Comparison of ENCODE assay signal across 8 cellular contexts in genomic region chr17:67244621-67245072, GRCh38. TPM values are rescaled to one million over a fixed set of nuclear protein-coding genes. Genes with fewer than 3 reads are reported as not detected.
DNase-seq lines count a peak whose midpoint lies in the region; ATAC-seq and TF ChIP-seq lines count a peak whose summit lies in the region.

No MANE protein-coding gene starts in this region.

- DNase-seq in Calu3, result peak; percentile 21
- DNase-seq in NB4 (ENCODE audit: low read depth), result peak; percentile 49
- DNase-seq in cardiac fibroblast (ENCODE audit: low read depth in 2 of 2), result no peak
- DNase-seq in lung (ENCODE audit: low spot score), result no peak
- DNase-seq in thoracic aorta (ENCODE audit: low spot score), result no peak
- no peak for DNase-seq in hippocampal formation (lab: John Stamatoyannopoulos, UW)
- no peak for DNase-seq in KBM-7

- no peaks in the 10 kb centered on the region for H3K27me3 Mint-ChIP-seq in Calu3 (ENCODE audit: unreplicated experiment)

- peaks cover 40% of the 10 kb centered on the region for H3K36me3 Mint-ChIP-seq in Calu3 (ENCODE audit: insufficient read depth, unreplicated experiment)

- H3K27me3 ChIP-seq in lung (ENCODE audit: control insufficient read depth, insufficient read depth) (no peaks in the 10 kb centered on the region), thoracic aorta (replicated peaks; ENCODE audit: insufficient read depth) (no peaks in the 10 kb centered on the region)

- peak; percentile 11 for ATAC-seq in GM21825 (IDR thresholded peaks at IDR 0.05; ENCODE audit: unreplicated experiment)
- ATAC-seq in lung (ENCODE audit: insufficient read depth, low FRiP score), result peak; percentile 24
- ATAC-seq in thoracic aorta (ENCODE audit: insufficient number of reproducible peaks, low FRiP score, low read depth), result no peak

- H3K36me3 ChIP-seq in lung (ENCODE audit: control insufficient read depth in 2 of 2, insufficient read depth in 2 of 2, low read length in 2 of 2), result peaks cover 2 to 5% of the 10 kb centered on the region in 2 donors
- no peaks in the 10 kb centered on the region for H3K36me3 ChIP-seq in thoracic aorta

- H3K9me3 ChIP-seq in lung (ENCODE audit: control insufficient read depth in 2 of 2, insufficient read depth in 1 of 2, low read length in 1 of 2) (no peaks in the 10 kb centered on the region), thoracic aorta (no peaks in the 10 kb centered on the region)

- H3K27ac ChIP-seq in lung (ENCODE audit: low read depth in 1 of 2, low read length in 1 of 2) (peak overlapping the region; percentile 93 to 94), thoracic aorta (peak overlapping the region; percentile 56 to 71)

- no peak for TF ChIP-seq POLR2A in NB4 (IDR thresholded peaks at IDR 0.05; ENCODE audit: extremely low read depth, insufficient read length)

- 0 to 1% methylated on average over 31 to 42 of the region's 42 CpGs for WGBS in lung, 2 donors

- TF ChIP-seq CTCF in Calu3 (IDR thresholded peaks at IDR 0.05; ENCODE audit: unreplicated experiment), result no peak
- no peak for TF ChIP-seq CTCF in NB4 (IDR thresholded peaks at IDR 0.05; ENCODE audit: low read depth, low read length)
- no peak for TF ChIP-seq CTCF in cardiac fibroblast (IDR thresholded peaks at IDR 0.05; ENCODE audit: low read depth, low read length)
- no peak for TF ChIP-seq CTCF in lung (IDR thresholded peaks at IDR 0.05; ENCODE audit: control extremely low read depth, extremely low read depth)
- TF ChIP-seq CTCF in thoracic aorta (IDR thresholded peaks at IDR 0.05), result no peak

- peak overlapping the region; percentile 58 for H3K27ac Mint-ChIP-seq in Calu3 (ENCODE audit: unreplicated experiment)

- intact Hi-C loops in Calu3 (cut with micrococcal nuclease; ENCODE audit: unreplicated experiment), result loop anchor here (10.0 kb wide), 1 partner anchor 90 kb away; no protein-coding TSS in a partner anchor

- H3K4me1 Mint-ChIP-seq in Calu3 (ENCODE audit: low read depth, unreplicated experiment), result peaks cover 34% of the 10 kb centered on the region

- H3K4me1 ChIP-seq in lung (ENCODE audit: control insufficient read depth in 2 of 2, insufficient read depth in 2 of 2, low read length in 2 of 2), result peaks cover 2 to 18% of the 10 kb centered on the region in 2 donors
- peaks cover 2 to 39% of the 10 kb centered on the region in 2 donors for H3K4me1 ChIP-seq in thoracic aorta (ENCODE audit: control insufficient read depth in 1 of 2, low read depth in 2 of 2)

- peak overlapping the region; percentile 84 for H3K4me3 Mint-ChIP-seq in Calu3 (ENCODE audit: low read depth, unreplicated experiment)

- peak overlapping the region; percentile 92 for H3K4me3 ChIP-seq in NB4 (ENCODE audit: low read depth, low read length)
- peak overlapping the region; percentile 88 to 93 for H3K4me3 ChIP-seq in cardiac fibroblast (replicated peaks in 1 of 2; ENCODE audit: low read depth in 2 of 2, low read length in 2 of 2)
- peak overlapping the region; percentile 100 for H3K4me3 ChIP-seq in lung
- H3K4me3 ChIP-seq in thoracic aorta, result peak overlapping the region; percentile 98

- BruUV-seq in Calu3 (replicated peaks; lab: Mats Ljungman, UMichigan), result no TSS peak

- CTCF ChIA-PET in Calu3 (lab: Charles Lee), result interaction anchor here (1.0 kb wide), 1 partner anchor 29 kb away, joined by 10 read pairs; no protein-coding TSS in a partner anchor

- no peaks in the 10 kb centered on the region for H3K9me3 Mint-ChIP-seq in Calu3 (ENCODE audit: low read depth, unreplicated experiment)

- in situ Hi-C loops in KBM-7 (cut with MboI; ENCODE audit: low pct_unique_long_range_greater_than_20kb, low sequenced_read_pairs), result no loop called here

RNA-seq across cellular contexts. Expression of gene HELZ, which starts 0.3 kb away (rescaled TPM):
- total RNA-seq in Calu3 (2022), result 50.7 and 60.8 TPM in 2 replicates
- 100 to 1,000 TPM in 1 of 2 donors, 10 to 100 TPM in 1; 49.6 to 175 TPM for total RNA-seq in lung
- 1 to 10 TPM; 5.5 to 5.9 TPM for polyA plus RNA-seq in lung
- total RNA-seq in thoracic aorta, result 10 to 100 TPM; 47.8 to 58.4 TPM

Comparison
In these comparisons a context has a peak if more than half of its experiments do, and no peak if none do; other contexts are left out.
1. DNase-seq: peak in Calu3 (single experiment) and NB4 (single experiment); none in cardiac fibroblast (0 of 2), lung (single experiment), thoracic aorta (single experiment), hippocampal formation (0 of 2) and KBM-7 (single experiment).
2. Peak in every context shown above with its lines, with median percentiles within 50 percentile points of each other: H3K4me3 ChIP-seq.